8 cellular contexts compared by ENCODE assay signal in genomic region chr5:172293054-172293744, GRCh38. TPM values are rescaled to one million over a fixed set of nuclear protein-coding genes. Genes with fewer than 3 reads are reported as not detected.
DNase-seq lines count a peak whose midpoint lies in the region; ATAC-seq and TF ChIP-seq lines count a peak whose summit lies in the region.

No MANE protein-coding gene starts in this region.

- WGBS in gastroesophageal sphincter (ENCODE audit: low coverage in 1 of 2), 2 donors: 0 to 40% methylated on average over 1 to 2 of the region's 5 CpGs

- TF ChIP-seq CTCF in gastroesophageal sphincter (IDR thresholded peaks at IDR 0.05): peak in 3 of 4 experiments; percentile 56 to 82 (median 64)

- intact Hi-C loops in posterior vena cava (cut with DNase I): no loop called here

- TF ChIP-seq EP300 in gastroesophageal sphincter (IDR thresholded peaks at IDR 0.05): no peak

- no peaks in the 10 kb centered on the region for H3K9me3 ChIP-seq in gastroesophageal sphincter

- H3K27ac ChIP-seq in gastroesophageal sphincter: no peak overlapping the region

- H3K4me3 ChIP-seq in gastroesophageal sphincter: no peak overlapping the region

- peak; percentile 90 for ATAC-seq in gastroesophageal sphincter

- peaks cover 0 to 11% (median 4%) of the 10 kb centered on the region in 3 donors for H3K4me1 ChIP-seq in gastroesophageal sphincter

- TF ChIP-seq POLR2A in gastroesophageal sphincter (IDR thresholded peaks at IDR 0.05): no peak

- no peaks in the 10 kb centered on the region for H3K27me3 ChIP-seq in gastroesophageal sphincter

- H3K36me3 ChIP-seq in gastroesophageal sphincter: no peaks in the 10 kb centered on the region

- DNase-seq in GDM1 (lab: John Stamatoyannopoulos, UW) (peak; percentile 74), GOT3 (lab: John Stamatoyannopoulos, UW) (peak; percentile 36), M059J (ENCODE audit: low read depth) (peak; percentile 78), SHP77 treated with DMSO at 0.1 percent for 48 hours (lab: John Stamatoyannopoulos, UW) (peak; percentile 76), posterior vena cava (ENCODE audit: low spot score) (peak; percentile 83), NCI-H1048 (lab: John Stamatoyannopoulos, UW) (no peak)
- peak; percentile 81 for DNase-seq in activated effector memory CD4-positive, alpha-beta T cell treated with anti-CD3 and anti-CD28 coated beads, Interleukin-2, amount 50 U/mL, for 16 hours

RNA-seq across cellular contexts. Expression of gene UBTD2, which starts 9.6 kb away (rescaled TPM):
- total RNA-seq in M059J (2014; rRNA removed; shearing (Covaris generic)): 31.0 and 37.0 TPM in 2 replicates
- total RNA-seq in gastroesophageal sphincter: 10 to 100 TPM; 17.3 to 26.6 (median 20.2) TPM
- 10 to 100 TPM; 18.7 to 24.0 TPM for total RNA-seq in posterior vena cava
